Comparison of ENCODE assay signal across 2 cellular contexts in genomic region chr16:13070268-13070667, GRCh38.
A peak's percentile ranks its signal among the peaks of the same experiment; 100 is the strongest.
TF ChIP-seq lines count a peak whose summit lies in the region.

No MANE protein-coding gene starts in this region.

TF ChIP-seq in HepG2, 621 proteins besides CTCF, POLR2A, EP300 and RAD21:
- TF ChIP-seq RFX5 (IDR thresholded peaks at IDR 0.05; ENCODE audit: low read depth, low read length) = 0 out of 2 replicates have a peak, but pooled peaks have one; percentile 17
- no peak for TF ChIP-seq ZNF280D (CRISPR knock-in tag; IDR thresholded peaks at IDR 0.05)

TF ChIP-seq in H1, 55 proteins besides CTCF, POLR2A, EP300 and RAD21:
- TF ChIP-seq ASH2L (IDR thresholded peaks at IDR 0.05; ENCODE audit: low read length) (peak; percentile 64), RFX5 (IDR thresholded peaks at IDR 0.05; ENCODE audit: borderline replicate concordance, low read depth, low read length) (peak; percentile 77), E2F6 (IDR thresholded peaks at IDR 0.05) (no peak), MAX (IDR thresholded peaks at IDR 0.05) (peak; percentile 61), CHD2 (IDR thresholded peaks at IDR 0.05; ENCODE audit: low read length) (peak; percentile 24; the same call in 1 of the 2 replicates), USF2 (IDR thresholded peaks at IDR 0.05; ENCODE audit: low read length) (no peak), TEAD4 (IDR thresholded peaks at IDR 0.05; ENCODE audit: low read depth, low read length) (peak; percentile 77; the same call in 1 of the 2 replicates)
